ENCODE assay signal across 27 cellular contexts in genomic region chr15:48875241-48875640, GRCh38.
"Had no signal": no experiment of that assay in that cellular context is flagged by ENCODE, and none has a peak within 500 bp of the region (broad histone marks: within the 10 kb centered on the region; RNA-seq: fewer than 3 reads in every experiment).

No MANE protein-coding gene starts in this region.

- H3K27ac Mint-ChIP-seq: activated CD8-positive, alpha-beta T cell treated with anti-CD3 and anti-CD28 coated beads, Interleukin-2, amount 10 ng/mL, durations not matched to agents 7 days and 5 days; activated naive CD4-positive, alpha-beta T cell treated with anti-CD3 and anti-CD28 coated beads, Interleukin-2, amount 10 ng/mL, durations not matched to agents 7 days and 5 days; activated naive CD8-positive, alpha-beta T cell treated with anti-CD3 and anti-CD28 coated beads for 36 hours; activated T-helper 17 cell treated with anti-CD3 and anti-CD28 coated beads, Interleukin-2, amount 50 U/mL, for 72 hours; T-helper 17 cell; WTC11 had no signal

- H3K9me3 Mint-ChIP-seq: activated naive CD4-positive, alpha-beta T cell treated with anti-CD3 and anti-CD28 coated beads, Interleukin-2, amount 10 ng/mL, durations not matched to agents 7 days and 5 days; activated T-cell treated with anti-CD3 and anti-CD28 coated beads, Interleukin-2, amount 50 U/mL, for 4 hours; WTC11 had no signal

- H3K36me3 ChIP-seq: SJCRH30 had no signal

- H3K9me3 ChIP-seq: SJCRH30, SK-N-SH had no signal

- ATAC-seq: activated CD8-positive, alpha-beta T cell treated with anti-CD3 and anti-CD28 coated beads, Interleukin-2, amount 10 ng/mL, durations not matched to agents 7 days and 5 days; activated T-cell treated with anti-CD3 and anti-CD28 coated beads, Interleukin-2, amount 50 U/mL, for 4 hours; activated T-helper 17 cell treated with anti-CD3 and anti-CD28 coated beads, Interleukin-2, amount 50 U/mL, for 72 hours; K562; Panc1; T-helper 17 cell; WTC11 had no signal

- H3K4me3 ChIP-seq: K562, SJCRH30 had no signal

- H3K4me3 Mint-ChIP-seq: activated CD8-positive, alpha-beta T cell treated with anti-CD3 and anti-CD28 coated beads, Interleukin-2, amount 10 ng/mL, durations not matched to agents 7 days and 5 days; activated naive CD4-positive, alpha-beta T cell treated with anti-CD3 and anti-CD28 coated beads, Interleukin-2, amount 10 ng/mL, durations not matched to agents 7 days and 5 days; activated naive CD8-positive, alpha-beta T cell treated with anti-CD3 and anti-CD28 coated beads for 36 hours; activated T-cell treated with anti-CD3 and anti-CD28 coated beads, Interleukin-2, amount 50 U/mL, for 4 hours; activated T-helper 17 cell treated with anti-CD3 and anti-CD28 coated beads, Interleukin-2, amount 50 U/mL, for 72 hours; T-helper 17 cell; WTC11 had no signal

- H3K4me1 ChIP-seq: SJCRH30 had no signal

- H3K27me3 ChIP-seq: SJCRH30 had no signal

- H3K27ac ChIP-seq: SJCRH30 had no signal

- DNase-seq: activated CD4-positive, alpha-beta T cell treated with anti-CD3 and anti-CD28 coated beads, Interleukin-2, amount 50 U/mL, for 4 hours; activated CD4-positive, CD25-positive, alpha-beta regulatory T cell treated with anti-CD3 and anti-CD28 coated beads, Interleukin-2, amount 50 U/mL, for 72 hours; activated CD8-positive, alpha-beta T cell treated with anti-CD3 and anti-CD28 coated beads, Interleukin-2, amount 10 ng/mL, durations not matched to agents 7 days and 5 days; activated gamma-delta T cell; activated naive CD4-positive, alpha-beta T cell treated with anti-CD3 and anti-CD28 coated beads, Interleukin-2, amount 10 ng/mL, durations not matched to agents 7 days and 5 days; activated naive CD8-positive, alpha-beta T cell treated with anti-CD3 and anti-CD28 coated beads for 36 hours; activated T-cell treated with anti-CD3 and anti-CD28 coated beads, Interleukin-2, amount 50 U/mL, for 4 hours; anterior cingulate cortex; Karpas-422; NCI-H1105 treated with DMSO at 0.1 percent for 48 hours; NCI-H1436 treated with DMSO at 0.1 percent for 48 hours; NCI-H187; NCI-H2081; NCI-H510A treated with DMSO at 0.1 percent for 48 hours; NCI-H69; NK-92 treated with Interleukin-12 subunit alpha and Interleukin-12 subunit beta, amount 100 ng/mL, for 24 hours; OCI-M1; Right ventricle myocardium superior; RPMI8226; SJCRH30; SK-N-SH; T-helper 17 cell; T-helper 9 cell had no signal
